Comparison of ENCODE assay signal across 8 cellular contexts in the genomic region with DNA sequence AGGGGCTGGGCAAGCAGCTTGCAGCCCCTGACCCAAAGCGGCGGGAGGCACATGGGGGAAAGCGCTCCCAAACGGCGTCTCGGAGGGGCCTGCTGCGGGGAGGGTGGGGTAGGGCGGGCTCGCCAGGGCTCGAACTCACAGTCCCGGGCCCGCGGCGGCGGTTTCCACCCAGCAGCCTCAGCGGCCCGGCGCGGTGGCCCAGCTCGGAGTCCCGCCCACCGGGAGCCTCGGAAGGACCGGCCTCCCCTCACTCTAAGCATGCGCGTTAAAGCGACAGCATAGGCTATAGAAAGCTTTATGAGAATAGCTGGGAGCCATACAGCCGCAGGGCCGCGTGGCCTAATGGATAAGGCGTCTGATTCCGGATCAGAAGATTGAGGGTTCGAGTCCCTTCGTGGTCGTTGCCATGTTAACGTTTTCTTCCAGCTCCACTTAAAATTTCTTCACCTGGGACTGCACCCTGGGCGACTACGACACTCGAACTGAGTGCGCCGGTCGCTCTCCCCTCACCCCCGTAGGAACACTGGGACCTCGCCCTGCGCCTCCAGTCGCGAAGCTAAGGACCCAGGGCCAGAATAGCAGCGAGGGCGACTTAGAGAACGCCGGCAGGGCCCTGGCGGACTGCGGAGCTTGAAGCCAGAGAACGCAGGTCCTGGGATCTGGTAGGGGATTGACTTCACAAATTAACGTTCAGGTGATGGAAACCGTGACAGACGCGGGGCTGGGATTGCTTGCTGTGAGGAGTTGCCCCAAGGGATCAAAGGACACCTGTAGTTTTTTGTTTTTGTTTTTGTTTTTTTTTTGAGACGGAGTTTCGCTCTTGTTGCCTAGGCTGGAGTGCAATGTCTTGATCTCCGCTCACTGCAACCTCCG. TPM values are rescaled to one million over a fixed set of nuclear protein-coding genes. Genes with fewer than 3 reads are reported as not detected.
DNase-seq lines count a peak whose midpoint lies in the region; ATAC-seq and TF ChIP-seq lines count a peak whose summit lies in the region.

No MANE protein-coding gene starts in this region.

- no peaks in the 10 kb centered on the region for H3K27me3 Mint-ChIP-seq in activated T-cell treated with anti-CD3 and anti-CD28 coated beads, Interleukin-2, amount 50 U/mL, for 72 hours (ENCODE audit: low read depth)
- H3K27me3 Mint-ChIP-seq in naive B cell: peaks cover 0 to 10% (median 4%) of the 10 kb centered on the region in 3 donors

- H3K9me3 Mint-ChIP-seq in activated T-cell treated with anti-CD3 and anti-CD28 coated beads, Interleukin-2, amount 50 U/mL, for 72 hours: peaks cover 0 to 3% of the 10 kb centered on the region in 2 donors
- H3K9me3 Mint-ChIP-seq in naive B cell: peaks cover 2 to 20% (median 10%) of the 10 kb centered on the region in 7 donors
- no peaks in the 10 kb centered on the region for H3K9me3 Mint-ChIP-seq in stimulated activated effector memory CD8-positive, alpha-beta T cell treated with anti-CD3 and anti-CD28 coated beads, Interleukin-12 subunit alpha, Interleukin-12 subunit beta, amount 100 ng/mL, for 72 hours

- ATAC-seq in GM21786 (IDR thresholded peaks at IDR 0.05; ENCODE audit: unreplicated experiment) (peak; percentile 64), Panc1 (peak; percentile 86), naive B cell (ENCODE audit: low read depth in 2 of 2) (peak; percentile 83 to 90)
- peak; percentile 81 to 82 for ATAC-seq in activated T-cell treated with anti-CD3 and anti-CD28 coated beads, Interleukin-2, amount 50 U/mL, for 72 hours (replicated peaks in 1 of 2)
- ATAC-seq in stimulated activated effector memory CD8-positive, alpha-beta T cell treated with anti-CD3 and anti-CD28 coated beads, Interleukin-12 subunit alpha, Interleukin-12 subunit beta, amount 100 ng/mL, for 72 hours: peak; percentile 90

- H3K4me2 ChIP-seq in KMS-11: peak overlapping the region; percentile 99

- no peak for TF ChIP-seq CTCF in KMS-11 (conservative IDR thresholded peaks at IDR 0.05; ENCODE audit: low read depth, low read length)
- no peak for TF ChIP-seq CTCF in Panc1 (IDR thresholded peaks at IDR 0.05)

- H3K27me3 ChIP-seq in KMS-11 (ENCODE audit: insufficient read depth, low read depth) (0 out of 2 replicates have a peak, but pooled peaks cover 5% of the 10 kb centered on the region), Panc1 (ENCODE audit: control insufficient read depth, insufficient read depth, low read length) (no peaks in the 10 kb centered on the region)

- intact Hi-C loops in Panc1 (cut with micrococcal nuclease; ENCODE audit: unreplicated experiment): no loop called here

- POLR2A ChIA-PET in Panc1 (lab: Charles Lee): interaction anchor here (0.9 kb wide), 1 partner anchor 16 kb away, joined by 6 read pairs; a partner anchor contains a TSS

- peak overlapping the region; percentile 56; the same call in 1 of the 2 replicates for H3K9ac ChIP-seq in KMS-11

- peaks cover 15% of the 10 kb centered on the region for H3K4me1 ChIP-seq in KMS-11 (ENCODE audit: low read depth, poor library complexity, severe bottlenecking)
- peaks cover 10% of the 10 kb centered on the region; the same call in 1 of the 2 replicates for H3K4me1 ChIP-seq in Panc1 (ENCODE audit: control insufficient read depth, insufficient read depth, low read length)

- H3K27ac ChIP-seq in KMS-11: peak overlapping the region; percentile 52
- peak overlapping the region; percentile 88 for H3K27ac ChIP-seq in Panc1 (ENCODE audit: low read length)

- peak overlapping the region; percentile 65 for H2AFZ ChIP-seq in KMS-11 (ENCODE audit: low read depth)

- in situ Hi-C loops in Panc1 (cut with HindIII; ENCODE audit: low pct_unique_long_range_greater_than_20kb, low sequenced_read_pairs): no loop called here

- DNase-seq in DMS79 (lab: John Stamatoyannopoulos, UW) (peak; percentile 89), Panc1 (ENCODE audit: low read depth, low spot score) (peak; percentile 99), fibroblast of gingiva (ENCODE audit: low read depth) (peak; percentile 93), naive B cell (peak; percentile 90)
- DNase-seq in activated T-cell treated with anti-CD3 and anti-CD28 coated beads, Interleukin-2, amount 50 U/mL, for 72 hours: peak; percentile 97 to 100
- DNase-seq in stimulated activated effector memory CD8-positive, alpha-beta T cell treated with anti-CD3 and anti-CD28 coated beads, Interleukin-12 subunit alpha, Interleukin-12 subunit beta, amount 100 ng/mL, for 72 hours (ENCODE audit: low spot score in 2 of 2): peak; percentile 100

- CTCF ChIA-PET in Panc1 (lab: Charles Lee): interaction anchor here (0.6 to 1.2 kb wide), 6 partner anchors 11 to 863 kb away, joined by 3 to 7 read pairs (median 4); no protein-coding TSS in a partner anchor

- peaks cover 23% of the 10 kb centered on the region for H3K4me1 Mint-ChIP-seq in activated T-cell treated with anti-CD3 and anti-CD28 coated beads, Interleukin-2, amount 50 U/mL, for 72 hours (ENCODE audit: low read depth)
- peaks cover 25 to 33% (median 27%) of the 10 kb centered on the region in 3 donors for H3K4me1 Mint-ChIP-seq in naive B cell
- peaks cover 37% of the 10 kb centered on the region for H3K4me1 Mint-ChIP-seq in stimulated activated effector memory CD8-positive, alpha-beta T cell treated with anti-CD3 and anti-CD28 coated beads, Interleukin-12 subunit alpha, Interleukin-12 subunit beta, amount 100 ng/mL, for 72 hours

- H4K20me1 ChIP-seq in KMS-11 (ENCODE audit: insufficient read depth): no peaks in the 10 kb centered on the region

- peak overlapping the region; percentile 97 for H3K27ac Mint-ChIP-seq in activated T-cell treated with anti-CD3 and anti-CD28 coated beads, Interleukin-2, amount 50 U/mL, for 72 hours
- peak overlapping the region; percentile 33 to 98 (median 96) for H3K27ac Mint-ChIP-seq in naive B cell
- peak overlapping the region; percentile 98 for H3K27ac Mint-ChIP-seq in stimulated activated effector memory CD8-positive, alpha-beta T cell treated with anti-CD3 and anti-CD28 coated beads, Interleukin-12 subunit alpha, Interleukin-12 subunit beta, amount 100 ng/mL, for 72 hours

- peaks cover 2 to 3% of the 10 kb centered on the region in 2 donors for H3K36me3 Mint-ChIP-seq in activated T-cell treated with anti-CD3 and anti-CD28 coated beads, Interleukin-2, amount 50 U/mL, for 72 hours (ENCODE audit: insufficient read depth in 2 of 2)
- H3K36me3 Mint-ChIP-seq in naive B cell: no peaks in the 10 kb centered on the region
- peaks cover 37% of the 10 kb centered on the region for H3K36me3 Mint-ChIP-seq in stimulated activated effector memory CD8-positive, alpha-beta T cell treated with anti-CD3 and anti-CD28 coated beads, Interleukin-12 subunit alpha, Interleukin-12 subunit beta, amount 100 ng/mL, for 72 hours

- no peaks in the 10 kb centered on the region for H3K9me3 ChIP-seq in Panc1 (ENCODE audit: control insufficient read depth, insufficient read depth, low read depth, low read length)

- H3K36me3 ChIP-seq in KMS-11 (ENCODE audit: insufficient read depth): no peaks in the 10 kb centered on the region
- H3K36me3 ChIP-seq in Panc1 (ENCODE audit: control insufficient read depth, insufficient read depth, low read length): peaks cover 2% of the 10 kb centered on the region; the same call in 1 of the 2 replicates

- H3K4me3 Mint-ChIP-seq in activated T-cell treated with anti-CD3 and anti-CD28 coated beads, Interleukin-2, amount 50 U/mL, for 72 hours: peak overlapping the region; percentile 89 to 90
- peak overlapping the region; percentile 87 to 98 (median 90) for H3K4me3 Mint-ChIP-seq in naive B cell
- H3K4me3 Mint-ChIP-seq in stimulated activated effector memory CD8-positive, alpha-beta T cell treated with anti-CD3 and anti-CD28 coated beads, Interleukin-12 subunit alpha, Interleukin-12 subunit beta, amount 100 ng/mL, for 72 hours: peak overlapping the region; percentile 81

- H3K4me3 ChIP-seq in KMS-11 (IDR thresholded peaks at IDR 0.05; ENCODE audit: insufficient read depth, low read depth, low read length) (no peak overlapping the region), Panc1 (ENCODE audit: low read depth in 2 of 2, low read length in 2 of 2) (peak overlapping the region; percentile 70 to 96)

- no peaks in the 10 kb centered on the region for H3K79me2 ChIP-seq in KMS-11 (ENCODE audit: insufficient read depth, low read depth)

- BruUV-seq in Panc1 (replicated peaks; lab: Mats Ljungman, UMichigan): no TSS peak

RNA-seq across cellular contexts. Expression of a gene that starts 15.8 kb away (rescaled TPM):
- 12.3 TPM for total RNA-seq in Panc1 (2021; ENCODE audit: unreplicated experiment)
- polyA plus RNA-seq in Panc1 (2012; ENCODE audit: insufficient read length): 19.1 TPM
- 10 to 100 TPM; 12.2 to 16.3 TPM for total RNA-seq in activated T-cell treated with anti-CD3 and anti-CD28 coated beads, Interleukin-2, amount 50 U/mL, for 72 hours
- 1 to 10 TPM in 4 of 6 donors, under 1 TPM in 1, not detected in 1; 0.38 to 2.7 (median 1.6) TPM for polyA plus RNA-seq in naive B cell (ENCODE audit: low read depth in 6 of 6)

RNA-seq across cellular contexts. Expression of a gene that starts 37.4 kb away (rescaled TPM):
- 0.26 TPM for total RNA-seq in Panc1 (2021; ENCODE audit: unreplicated experiment)
- 0.63 TPM for polyA plus RNA-seq in Panc1 (2012; ENCODE audit: insufficient read length)
- under 1 TPM in 1 of 2 donors, not detected in 1; 0.35 TPM for total RNA-seq in activated T-cell treated with anti-CD3 and anti-CD28 coated beads, Interleukin-2, amount 50 U/mL, for 72 hours
- not detected for polyA plus RNA-seq in naive B cell (ENCODE audit: low read depth in 6 of 6)

RNA-seq across cellular contexts. Expression of a gene that starts 38.2 kb away (rescaled TPM):
- 18.3 TPM for total RNA-seq in Panc1 (2021; ENCODE audit: unreplicated experiment)
- 28.2 TPM for polyA plus RNA-seq in Panc1 (2012; ENCODE audit: insufficient read length)
- total RNA-seq in activated T-cell treated with anti-CD3 and anti-CD28 coated beads, Interleukin-2, amount 50 U/mL, for 72 hours: under 1 TPM; 0.12 to 0.28 TPM
- under 1 TPM in 1 of 6 donors, not detected in 5; 0.47 TPM for polyA plus RNA-seq in naive B cell (ENCODE audit: low read depth in 6 of 6)

RNA-seq across cellular contexts. Expression of a gene that starts 51.5 kb away (rescaled TPM):
- total RNA-seq in Panc1 (2021; ENCODE audit: unreplicated experiment): 0.21 TPM
- not detected for polyA plus RNA-seq in Panc1 (2012; ENCODE audit: insufficient read length)
- total RNA-seq in activated T-cell treated with anti-CD3 and anti-CD28 coated beads, Interleukin-2, amount 50 U/mL, for 72 hours: under 1 TPM; 0.28 to 0.48 TPM
- not detected for polyA plus RNA-seq in naive B cell (ENCODE audit: low read depth in 6 of 6)

Comparison
In these comparisons a context has a peak if more than half of its experiments do, and no peak if none do; other contexts are left out.
1. RNA of a gene that starts 38.2 kb away (total RNA-seq): 18.3 TPM in Panc1 (single experiment); 0.12 to 0.28 TPM in activated T-cell treated with anti-CD3 and anti-CD28 coated beads, Interleukin-2, amount 50 U/mL, for 72 hours; every median in the first group is over 10 times any median in the second.
2. Peak in every context shown above with its lines, with median percentiles within 50 percentile points of each other: DNase-seq, ATAC-seq, H3K27ac Mint-ChIP-seq and H3K4me3 Mint-ChIP-seq.